Comparison of ENCODE assay signal across 35 cellular contexts in the genomic region with DNA sequence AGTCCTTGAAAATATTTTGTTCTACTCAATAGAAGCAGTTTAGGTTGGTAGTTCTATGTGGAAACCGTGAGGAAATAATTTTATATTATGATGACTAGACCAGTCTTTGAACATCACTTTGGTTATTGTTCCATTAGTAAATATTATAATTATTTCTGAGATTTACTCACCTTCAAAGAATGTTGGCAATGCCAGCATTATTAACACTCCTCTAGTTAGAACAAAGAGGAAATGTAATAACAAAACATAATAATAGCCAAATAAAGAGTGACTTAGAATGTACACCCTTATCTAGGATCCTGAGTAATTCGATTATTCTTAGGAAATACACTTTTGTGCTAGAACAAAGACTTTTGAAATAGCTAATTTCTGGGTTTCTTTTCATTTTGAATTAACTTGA.
"Had no signal": no experiment of that assay in that cellular context is flagged by ENCODE, and none has a peak within 500 bp of the region (broad histone marks: within the 10 kb centered on the region; RNA-seq: fewer than 3 reads in every experiment).

No MANE protein-coding gene starts in this region.

- H3K4me3 Mint-ChIP-seq: activated CD4-positive, alpha-beta memory T cell treated with anti-CD3 and anti-CD28 coated beads, Interleukin-2, amount 10 ng/mL, durations not matched to agents 7 days and 5 days; activated CD8-positive, alpha-beta memory T cell treated with anti-CD3 and anti-CD28 coated beads, Interleukin-2, amount 10 ng/mL, durations not matched to agents 7 days and 5 days; activated naive CD4-positive, alpha-beta T cell treated with anti-CD3 and anti-CD28 coated beads, Interleukin-2, amount 10 ng/mL, durations not matched to agents 7 days and 5 days; activated naive CD8-positive, alpha-beta T cell; activated naive CD8-positive, alpha-beta T cell treated with anti-CD3 and anti-CD28 coated beads, Interleukin-2, amount 50 U/mL, for 24 hours; brain had no signal

- H3K4me3 ChIP-seq: K562, MG63, Peyer's patch had no signal

- H3K36me3 Mint-ChIP-seq: activated CD8-positive, alpha-beta memory T cell treated with anti-CD3 and anti-CD28 coated beads, Interleukin-2, amount 10 ng/mL, durations not matched to agents 7 days and 5 days; activated naive CD4-positive, alpha-beta T cell treated with anti-CD3 and anti-CD28 coated beads, Interleukin-2, amount 10 ng/mL, durations not matched to agents 7 days and 5 days; activated naive CD8-positive, alpha-beta T cell; brain had no signal

- H3K27ac ChIP-seq: Peyer's patch, WERI-Rb-1 had no signal

- H3K27ac Mint-ChIP-seq: activated CD4-positive, alpha-beta memory T cell treated with anti-CD3 and anti-CD28 coated beads, Interleukin-2, amount 10 ng/mL, durations not matched to agents 7 days and 5 days; activated CD8-positive, alpha-beta memory T cell treated with anti-CD3 and anti-CD28 coated beads, Interleukin-2, amount 10 ng/mL, durations not matched to agents 7 days and 5 days; activated naive CD4-positive, alpha-beta T cell treated with anti-CD3 and anti-CD28 coated beads, Interleukin-2, amount 10 ng/mL, durations not matched to agents 7 days and 5 days; activated naive CD8-positive, alpha-beta T cell; activated naive CD8-positive, alpha-beta T cell treated with anti-CD3 and anti-CD28 coated beads, Interleukin-2, amount 50 U/mL, for 24 hours; brain had no signal

- H3K4me1 Mint-ChIP-seq: activated CD4-positive, alpha-beta memory T cell treated with anti-CD3 and anti-CD28 coated beads, Interleukin-2, amount 10 ng/mL, durations not matched to agents 7 days and 5 days; activated CD8-positive, alpha-beta memory T cell treated with anti-CD3 and anti-CD28 coated beads, Interleukin-2, amount 10 ng/mL, durations not matched to agents 7 days and 5 days; activated naive CD4-positive, alpha-beta T cell treated with anti-CD3 and anti-CD28 coated beads, Interleukin-2, amount 10 ng/mL, durations not matched to agents 7 days and 5 days; activated naive CD8-positive, alpha-beta T cell treated with anti-CD3 and anti-CD28 coated beads, Interleukin-2, amount 50 U/mL, for 24 hours had no signal

- H3K9me3 Mint-ChIP-seq: activated CD4-positive, alpha-beta memory T cell treated with anti-CD3 and anti-CD28 coated beads, Interleukin-2, amount 10 ng/mL, durations not matched to agents 7 days and 5 days; activated naive CD8-positive, alpha-beta T cell treated with anti-CD3 and anti-CD28 coated beads, Interleukin-2, amount 50 U/mL, for 24 hours; brain had no signal

- H3K27me3 ChIP-seq: MG63, Peyer's patch had no signal

- DNase-seq: activated CD4-positive, alpha-beta memory T cell treated with anti-CD3 and anti-CD28 coated beads, Interleukin-2, amount 10 ng/mL, durations not matched to agents 7 days and 5 days; activated CD4-positive, alpha-beta T cell treated with anti-CD3 and anti-CD28 coated beads for 1 hour; activated CD4-positive, alpha-beta T cell treated with anti-CD3 and anti-CD28 coated beads for 48 hours; activated CD4-positive, CD25-positive, alpha-beta regulatory T cell; activated CD8-positive, alpha-beta memory T cell treated with anti-CD3 and anti-CD28 coated beads for 24 hours; activated CD8-positive, alpha-beta memory T cell treated with anti-CD3 and anti-CD28 coated beads, Interleukin-2, amount 10 ng/mL, durations not matched to agents 7 days and 5 days; activated CD8-positive, alpha-beta memory T cell treated with anti-CD3 and anti-CD28 coated beads, Interleukin-2, amount 50 U/mL, for 48 hours; activated effector memory CD4-positive, alpha-beta T cell treated with Interleukin-2 at 50 U/mL for 16 hours; activated naive CD4-positive, alpha-beta T cell treated with anti-CD3 and anti-CD28 coated beads, Interleukin-2, amount 10 ng/mL, durations not matched to agents 7 days and 5 days; activated naive CD8-positive, alpha-beta T cell treated with anti-CD3 and anti-CD28 coated beads, Interleukin-2, amount 50 U/mL, for 24 hours; activated T-cell treated with anti-CD3 and anti-CD28 coated beads, Interleukin-2, amount 50 U/mL, for 48 hours; anterior cingulate cortex; IMR-90; Kasumi-1; MG63; MV-4-11; NCI-H1092; NCI-H1436 treated with DMSO at 0.1 percent for 48 hours; NCI-H1694 treated with DMSO at 0.1 percent for 48 hours; NCI-H2029; NCI-H345; NCI-H524 treated with DMSO at 0.1 percent for 48 hours; NCI-H748 treated with DMSO at 0.1 percent for 48 hours; NK-92 treated with Interleukin-12 subunit alpha and Interleukin-12 subunit beta, amount 100 ng/mL, for 24 hours; PC-3; Peyer's patch; RPMI8226; SHP77 treated with DMSO at 0.1 percent for 48 hours; T-helper 1 cell; T-helper 2 cell; T-helper 9 cell; WERI-Rb-1 had no signal

- H3K4me1 ChIP-seq: Peyer's patch had no signal

- H3K9me3 ChIP-seq: MG63, Peyer's patch had no signal

- H3K27me3 Mint-ChIP-seq: activated CD4-positive, alpha-beta memory T cell treated with anti-CD3 and anti-CD28 coated beads, Interleukin-2, amount 10 ng/mL, durations not matched to agents 7 days and 5 days; activated CD8-positive, alpha-beta memory T cell treated with anti-CD3 and anti-CD28 coated beads, Interleukin-2, amount 10 ng/mL, durations not matched to agents 7 days and 5 days; activated naive CD4-positive, alpha-beta T cell treated with anti-CD3 and anti-CD28 coated beads, Interleukin-2, amount 10 ng/mL, durations not matched to agents 7 days and 5 days; brain had no signal

- H3K36me3 ChIP-seq: MG63, Peyer's patch, WERI-Rb-1 had no signal
